Comparison of ENCODE assay signal across 21 cellular contexts in the genomic region with DNA sequence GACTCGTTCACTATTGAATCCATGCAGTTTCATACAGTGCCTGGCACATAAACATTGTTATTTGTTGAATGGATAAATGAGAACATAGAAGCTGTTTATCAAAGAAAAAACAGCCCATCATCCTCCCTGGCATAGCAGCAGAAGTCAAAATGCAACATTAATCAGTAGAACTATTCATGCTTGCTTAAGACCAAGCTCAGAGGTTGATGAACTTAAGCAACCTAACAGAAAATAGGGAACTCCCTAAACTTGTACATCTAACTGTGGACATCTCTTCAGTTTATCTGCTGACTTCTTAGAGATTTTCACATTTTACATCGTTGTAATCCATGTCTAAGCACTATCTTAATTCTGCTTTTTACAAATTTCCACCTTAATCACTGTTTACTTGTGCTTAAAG. TPM values are rescaled to one million over a fixed set of nuclear protein-coding genes. Genes with fewer than 3 reads are reported as not detected.
"Had no signal": no experiment of that assay in that cellular context is flagged by ENCODE, and none has a peak within 500 bp of the region (broad histone marks: within the 10 kb centered on the region; RNA-seq: fewer than 3 reads in every experiment).

No MANE protein-coding gene starts in this region.

- FAIRE-seq: astrocyte, colon, urothelium cell line had no signal

- ATAC-seq: effector memory CD8-positive, alpha-beta T cell; esophagus mucosa; left lung; WTC11 had no signal

- H3K4me3 ChIP-seq: adrenal gland, hepatocyte, left lung, lung, right atrium auricular region, tibial nerve had no signal

- H3K27ac ChIP-seq: adrenal gland, hepatocyte, left lung, right atrium auricular region, tibial nerve had no signal

- H3K9me3 ChIP-seq: adrenal gland, left lung, right atrium auricular region, tibial nerve had no signal

- H3K4me2 ChIP-seq: hepatocyte had no signal

- DNase-seq: activated naive CD4-positive, alpha-beta T cell; activated T-cell treated with anti-CD3 and anti-CD28 coated beads, Interleukin-2, amount 50 U/mL, for 1 hour; adrenal gland; effector memory CD8-positive, alpha-beta T cell; immature natural killer cell; left lung; naive B cell; stimulated activated CD4-positive, alpha-beta T cell treated with anti-CD3 and anti-CD28 coated beads, Interleukin-4, amount 100 ng/mL, for 24 hours; stimulated activated naive CD4-positive, alpha-beta T cell treated with Interleukin-2 at 50 U/mL for 16 hours; T-helper 9 cell had no signal

- H3K4me1 ChIP-seq: adrenal gland, left lung, right atrium auricular region, tibial nerve had no signal

RNA-seq across cellular contexts. Expression of gene GRAMD2A, which starts 50.2 kb away (rescaled TPM):
- total RNA-seq: mesenteric fat pad, osteocyte had no signal
- polyA plus RNA-seq: immature natural killer cell had no signal
